ENCODE assay signal across 22 cellular contexts in genomic region chr7:71871446-71871845, GRCh38.
DNase-seq lines count a peak whose midpoint lies in the region; ATAC-seq and TF ChIP-seq lines count a peak whose summit lies in the region.
"Had no signal": no experiment of that assay in that cellular context is flagged by ENCODE, and none has a peak within 500 bp of the region (broad histone marks: within the 10 kb centered on the region; RNA-seq: fewer than 3 reads in every experiment).

No MANE protein-coding gene starts in this region.

- H3K27me3 ChIP-seq in GM23338 (ENCODE audit: insufficient read depth) (no peaks in the 10 kb centered on the region), PC-3 (ENCODE audit: low read length) (no peaks in the 10 kb centered on the region), prostate gland (replicated peaks; ENCODE audit: insufficient read depth) (no peaks in the 10 kb centered on the region)
- H3K27me3 ChIP-seq: pancreas, suprapubic skin had no signal

- DNase-seq in GM23338 (ENCODE audit: low spot score) (peak; percentile 25), PC-3 (no peak), epithelial cell of proximal tubule (ENCODE audit: low read depth) (no peak), UCSD-AML1 (lab: John Stamatoyannopoulos, UW; ENCODE audit: unreplicated experiment) (no peak), prostate gland (ENCODE audit: low spot score) (no peak), MV-4-11 (lab: John Stamatoyannopoulos, UW) (no peak), HEK293T (ENCODE audit: extremely low spot score) (no peak)
- DNase-seq: activated CD8-positive, alpha-beta T cell treated with anti-CD3 and anti-CD28 coated beads for 36 hours; activated T-cell treated with anti-CD3 and anti-CD28 coated beads, Interleukin-2, amount 50 U/mL, for 4 hours; Calu3; erythroblast; lower lobe of right lung; NCI-H2081 treated with DMSO at 0.1 percent for 48 hours; pancreas; SW 1271 had no signal

- no peaks in the 10 kb centered on the region for H3K4me1 ChIP-seq in GM23338 (ENCODE audit: insufficient read depth)
- H3K4me1 ChIP-seq in PC-3 (ENCODE audit: insufficient read depth, low read length), result no peaks in the 10 kb centered on the region
- no peaks in the 10 kb centered on the region for H3K4me1 ChIP-seq in prostate gland (replicated peaks)
- H3K4me1 ChIP-seq: lower lobe of right lung, pancreas, suprapubic skin had no signal

- H3K9ac ChIP-seq in PC-3 (ENCODE audit: low read length), result no peak overlapping the region

- H3K4me1 Mint-ChIP-seq in GM23338, result no peaks in the 10 kb centered on the region
- H3K4me1 Mint-ChIP-seq: activated naive CD4-positive, alpha-beta T cell treated with anti-CD3 and anti-CD28 coated beads, Interleukin-2, amount 50 U/mL, for 24 hours; brain had no signal

- no peaks in the 10 kb centered on the region for H3K27me3 Mint-ChIP-seq in GM23338 (ENCODE audit: insufficient read depth, low read depth, poor library complexity)
- H3K27me3 Mint-ChIP-seq: activated CD8-positive, alpha-beta T cell treated with anti-CD3 and anti-CD28 coated beads for 36 hours; activated naive CD4-positive, alpha-beta T cell treated with anti-CD3 and anti-CD28 coated beads, Interleukin-2, amount 50 U/mL, for 24 hours; dendritic cell treated with granulocyte-macrophage colony-stimulating factor and Interleukin-4, amounts not matched to agents 40 ng/mL and 50 ng/mL, for 4 days had no signal

- H3F3A ChIP-seq in GM23338 (replicated peaks; ENCODE audit: low read depth) (no peaks in the 10 kb centered on the region), PC-3 (ENCODE audit: low read length, unreplicated experiment) (no peaks in the 10 kb centered on the region)

- no peak overlapping the region for H2AFZ ChIP-seq in GM23338
- H2AFZ ChIP-seq in PC-3 (ENCODE audit: low read length), result no peak overlapping the region

- H4K20me1 ChIP-seq in GM23338 (replicated peaks; ENCODE audit: insufficient read depth) (no peaks in the 10 kb centered on the region), PC-3 (ENCODE audit: low read length) (no peaks in the 10 kb centered on the region)

- no peak overlapping the region for H3K27ac ChIP-seq in C4-2B
- no peak overlapping the region for H3K27ac ChIP-seq in GM23338 (ENCODE audit: low read depth)
- no peak overlapping the region for H3K27ac ChIP-seq in PC-3 (ENCODE audit: low read length)
- no peak overlapping the region for H3K27ac ChIP-seq in prostate gland
- H3K27ac ChIP-seq: lower lobe of right lung, pancreas, RWPE1, skin epidermis, suprapubic skin had no signal

- no peaks in the 10 kb centered on the region; the same call in 1 of the 2 replicates for H3K9me2 ChIP-seq in GM23338 (ENCODE audit: insufficient read depth)
- H3K9me2 ChIP-seq in PC-3 (replicated peaks; ENCODE audit: low read length), result no peaks in the 10 kb centered on the region

- H3K9me3 ChIP-seq in PC-3 (ENCODE audit: low read length) (no peaks in the 10 kb centered on the region; the same call in 1 of the 2 replicates), prostate gland (no peaks in the 10 kb centered on the region)
- H3K9me3 ChIP-seq: pancreas, suprapubic skin had no signal

- no peak overlapping the region for H3K4me3 ChIP-seq in GM23338
- no peak overlapping the region for H3K4me3 ChIP-seq in PC-3 (ENCODE audit: low read length)
- no peak overlapping the region for H3K4me3 ChIP-seq in epithelial cell of proximal tubule (ENCODE audit: low read depth, low read length)
- H3K4me3 ChIP-seq in prostate gland, result no peak overlapping the region
- H3K4me3 ChIP-seq: lower lobe of right lung, pancreas, skin epidermis, suprapubic skin had no signal

- POLR2A ChIA-PET in PC-3 (lab: Charles Lee; ENCODE audit: unreplicated experiment), result no interaction called here
- POLR2A ChIA-PET in HEK293T (lab: Yijun Ruan, JAX), result no interaction called here

- TF ChIP-seq CTCF in C4-2B (conservative IDR thresholded peaks at IDR 0.05) (peak; percentile 48), GM23338 (conservative IDR thresholded peaks at IDR 0.05; ENCODE audit: low read depth in 2 of 2) (peak; percentile 62 to 66), PC-3 (conservative IDR thresholded peaks at IDR 0.05; ENCODE audit: low read depth, low read length) (peak; percentile 29; the same call in 1 of the 2 replicates), epithelial cell of proximal tubule (conservative IDR thresholded peaks at IDR 0.05; ENCODE audit: low read depth, low read length) (peak; percentile 12), prostate gland (IDR thresholded peaks at IDR 0.05) (no peak)

- peaks cover 14% of the 10 kb centered on the region; the same call in 2 of the 3 replicates for H3K36me3 Mint-ChIP-seq in GM23338 (ENCODE audit: low read depth)
- H3K36me3 Mint-ChIP-seq: brain had no signal

- H3K79me2 ChIP-seq in GM23338 (replicated peaks; ENCODE audit: insufficient read depth) (no peaks in the 10 kb centered on the region), PC-3 (ENCODE audit: low read length) (no peaks in the 10 kb centered on the region)

- WGBS in prostate gland, result 79% methylated on average over 4 of the region's 4 CpGs

- no peak overlapping the region for H3K4me3 Mint-ChIP-seq in GM23338
- H3K4me3 Mint-ChIP-seq: activated CD8-positive, alpha-beta T cell treated with anti-CD3 and anti-CD28 coated beads for 36 hours; activated naive CD4-positive, alpha-beta T cell treated with anti-CD3 and anti-CD28 coated beads, Interleukin-2, amount 50 U/mL, for 24 hours; activated T-cell treated with anti-CD3 and anti-CD28 coated beads, Interleukin-2, amount 50 U/mL, for 4 hours; brain; dendritic cell treated with granulocyte-macrophage colony-stimulating factor and Interleukin-4, amounts not matched to agents 40 ng/mL and 50 ng/mL, for 4 days had no signal

- peaks cover 13% of the 10 kb centered on the region for H3K9me3 Mint-ChIP-seq in GM23338
- H3K9me3 Mint-ChIP-seq: activated naive CD4-positive, alpha-beta T cell treated with anti-CD3 and anti-CD28 coated beads, Interleukin-2, amount 50 U/mL, for 24 hours had no signal

- intact Hi-C loops in PC-3 (cut with micrococcal nuclease), result no loop called here
- intact Hi-C loops in prostate gland (cut with DNase I), result no loop called here

- BruUV-seq in PC-3 (replicated peaks; lab: Mats Ljungman, UMichigan), result no TSS peak

- H3K36me3 ChIP-seq in GM23338 (ENCODE audit: insufficient read depth), result no peaks in the 10 kb centered on the region
- no peaks in the 10 kb centered on the region for H3K36me3 ChIP-seq in PC-3 (ENCODE audit: low read depth, low read length)
- H3K36me3 ChIP-seq in prostate gland, result no peaks in the 10 kb centered on the region
- H3K36me3 ChIP-seq: lower lobe of right lung, pancreas, suprapubic skin had no signal

- CTCF ChIA-PET in PC-3 (lab: Charles Lee) (no interaction called here), HEK293T (lab: Yijun Ruan, JAX) (interaction anchor here (0.5 kb wide), 1 partner anchor 19 kb away, joined by 3 read pairs; no protein-coding TSS in a partner anchor)

- H3K4me2 ChIP-seq in GM23338, result no peak overlapping the region
- H3K4me2 ChIP-seq in PC-3 (ENCODE audit: low read length), result no peak overlapping the region

- ATAC-seq in GM23338 (peak; percentile 39; the same call in 2 of the 3 replicates), PC-3 (no peak)
- ATAC-seq: activated CD8-positive, alpha-beta T cell treated with anti-CD3 and anti-CD28 coated beads for 36 hours; activated T-cell treated with anti-CD3 and anti-CD28 coated beads, Interleukin-2, amount 50 U/mL, for 4 hours; lower lobe of right lung; pancreas had no signal

- no peak for TF ChIP-seq POLR2A in prostate gland (IDR thresholded peaks at IDR 0.05)

- no peak overlapping the region for H3K27ac Mint-ChIP-seq in GM23338
- H3K27ac Mint-ChIP-seq: activated CD8-positive, alpha-beta T cell treated with anti-CD3 and anti-CD28 coated beads for 36 hours; activated naive CD4-positive, alpha-beta T cell treated with anti-CD3 and anti-CD28 coated beads, Interleukin-2, amount 50 U/mL, for 24 hours; brain; dendritic cell treated with granulocyte-macrophage colony-stimulating factor and Interleukin-4, amounts not matched to agents 40 ng/mL and 50 ng/mL, for 4 days had no signal

TF ChIP-seq in GM23338, 12 proteins besides CTCF, POLR2A, EP300 and RAD21 (continues in another document):
- TF ChIP-seq JUNB (IDR thresholded peaks at IDR 0.05; ENCODE audit: unreplicated experiment) (no peak), EZH2phosphoT487 (IDR thresholded peaks at IDR 0.05; ENCODE audit: unreplicated experiment) (no peak), EZH2 (IDR thresholded peaks at IDR 0.05; ENCODE audit: low read depth, unreplicated experiment) (no peak)

TF ChIP-seq in HEK293T, 16 proteins besides CTCF, POLR2A, EP300 and RAD21:
- no peak for TF ChIP-seq SP1 (IDR thresholded peaks at IDR 0.05)
- no peak for TF ChIP-seq FOXM1 (IDR thresholded peaks at IDR 0.05; ENCODE audit: borderline replicate concordance)
- TF ChIP-seq L3MBTL2 (conservative IDR thresholded peaks at IDR 0.05), result no peak
- TF ChIP-seq NFRKB (IDR thresholded peaks at IDR 0.05), result no peak
- TF ChIP-seq LEF1 (IDR thresholded peaks at IDR 0.05; ENCODE audit: borderline replicate concordance), result no peak
- TF ChIP-seq ELF4 (IDR thresholded peaks at IDR 0.05), result no peak
- TF ChIP-seq CTBP1 (IDR thresholded peaks at IDR 0.05; ENCODE audit: borderline replicate concordance), result no peak
- TF ChIP-seq FOXK2 (IDR thresholded peaks at IDR 0.05), result no peak
- no peak for TF ChIP-seq HDGF (IDR thresholded peaks at IDR 0.05; ENCODE audit: borderline replicate concordance)
- no peak for TF ChIP-seq SUZ12 (IDR thresholded peaks at IDR 0.05)
TF ChIP-seq in HEK293T: peak in this region for 0.

Comparison
In these comparisons a context has a peak if more than half of its experiments do, and no peak if none do; other contexts are left out.
1. CTCF ChIP-seq: peak in C4-2B (single experiment), GM23338 (2 of 2), PC-3 (single experiment) and epithelial cell of proximal tubule (single experiment); none in prostate gland (0 of 4).